ENCODE assay signal across 32 cellular contexts in the genomic region with DNA sequence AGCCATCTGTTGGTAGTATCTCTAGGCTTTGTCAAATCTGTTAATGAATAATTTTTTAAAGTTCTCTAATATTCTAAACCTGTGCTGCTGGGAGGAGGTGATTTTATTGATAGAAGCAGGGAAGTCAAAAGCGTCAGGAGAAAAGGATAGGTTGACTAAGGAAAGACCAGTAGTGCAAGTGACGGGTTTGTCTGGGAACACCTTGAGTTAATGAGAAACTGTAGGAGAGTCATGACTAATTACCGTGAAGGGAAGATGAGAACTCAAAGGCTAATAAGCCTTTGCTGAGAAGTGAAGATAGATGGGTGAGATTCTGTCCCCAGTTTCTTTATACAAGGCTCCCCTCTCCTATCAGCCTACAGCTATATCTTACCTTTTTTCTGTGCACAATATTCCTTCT. TPM values are rescaled to one million over a fixed set of nuclear protein-coding genes. Genes with fewer than 3 reads are reported as not detected.
"Had no signal": no experiment of that assay in that cellular context is flagged by ENCODE, and none has a peak within 500 bp of the region (broad histone marks: within the 10 kb centered on the region; RNA-seq: fewer than 3 reads in every experiment).

No MANE protein-coding gene starts in this region.

- H3K4me3 Mint-ChIP-seq: activated B cell treated with CpG ODN at 0.5 μM for 24 hours; activated CD4-positive, alpha-beta T cell treated with anti-CD3 and anti-CD28 coated beads, Interleukin-2, amount 10 ng/mL, durations not matched to agents 24 days and 14 days; activated CD8-positive, alpha-beta memory T cell treated with anti-CD3 and anti-CD28 coated beads, Interleukin-2, amount 10 ng/mL, durations not matched to agents 7 days and 5 days; activated naive CD4-positive, alpha-beta T cell treated with anti-CD3 and anti-CD28 coated beads, Interleukin-2, amount 50 U/mL, for 24 hours; activated T-cell treated with anti-CD3 and anti-CD28 coated beads, Interleukin-2, amount 50 U/mL, for 24 hours; activated T-helper 1 cell treated with anti-CD3 and anti-CD28 coated beads, Interleukin-12 subunit alpha, Interleukin-12 subunit beta, Interleukin-2, Interleukin-4 antibody, amounts not matched to agents 30 ng/mL and 10 ng/mL and 1 ng/mL, durations not matched to agents 14 hours and 24 hours and 36 hours; T-cell had no signal

- H3K4me1 Mint-ChIP-seq: activated CD4-positive, alpha-beta T cell treated with anti-CD3 and anti-CD28 coated beads, Interleukin-2, amount 10 ng/mL, durations not matched to agents 24 days and 14 days; activated naive CD4-positive, alpha-beta T cell treated with anti-CD3 and anti-CD28 coated beads, Interleukin-2, amount 50 U/mL, for 24 hours had no signal

- H3K27me3 ChIP-seq: ascending aorta, body of pancreas had no signal

- H3K27ac ChIP-seq: ascending aorta, body of pancreas, SK-N-MC had no signal

- H3K9me3 Mint-ChIP-seq: activated naive CD4-positive, alpha-beta T cell treated with anti-CD3 and anti-CD28 coated beads, Interleukin-2, amount 50 U/mL, for 24 hours; activated T-cell treated with anti-CD3 and anti-CD28 coated beads, Interleukin-2, amount 50 U/mL, for 24 hours; activated T-helper 1 cell treated with anti-CD3 and anti-CD28 coated beads, Interleukin-12 subunit alpha, Interleukin-12 subunit beta, Interleukin-2, Interleukin-4 antibody, amounts not matched to agents 30 ng/mL and 10 ng/mL and 1 ng/mL, durations not matched to agents 14 hours and 24 hours and 36 hours had no signal

- FAIRE-seq: bronchial epithelial cell, TTC549 had no signal

- H3K36me3 Mint-ChIP-seq: activated CD8-positive, alpha-beta memory T cell treated with anti-CD3 and anti-CD28 coated beads, Interleukin-2, amount 10 ng/mL, durations not matched to agents 7 days and 5 days; activated naive CD4-positive, alpha-beta T cell treated with anti-CD3 and anti-CD28 coated beads, Interleukin-2, amount 50 U/mL, for 24 hours; T-cell had no signal

- DNase-seq: activated B cell treated with CpG ODN at 0.5 μM for 24 hours; activated CD4-positive, alpha-beta T cell treated with anti-CD3 and anti-CD28 coated beads for 1 hour; activated CD4-positive, alpha-beta T cell treated with anti-CD3 and anti-CD28 coated beads, Interleukin-2, amount 10 ng/mL, durations not matched to agents 24 days and 14 days; activated CD4-positive, alpha-beta T cell treated with anti-CD3 and anti-CD28 coated beads, Interleukin-2, amount 50 U/mL, for 48 hours; activated CD8-positive, alpha-beta memory T cell treated with anti-CD3 and anti-CD28 coated beads, Interleukin-2, amount 10 ng/mL, durations not matched to agents 7 days and 5 days; activated effector memory CD4-positive, alpha-beta T cell treated with Interleukin-2 at 50 U/mL for 16 hours; activated naive CD4-positive, alpha-beta T cell; activated T-cell treated with anti-CD3 and anti-CD28 coated beads, Interleukin-2, amount 50 U/mL, for 24 hours; body of pancreas; KG1; NCI-H1048; NCI-H146; NCI-H187 treated with DMSO at 0.1 percent for 48 hours; NCI-H2081 treated with DMSO at 0.1 percent for 48 hours; NCI-H2171; NCI-H2227 treated with DMSO at 0.1 percent for 48 hours; NCI-H446 treated with DMSO at 0.1 percent for 48 hours; NCI-H524 treated with DMSO at 0.1 percent for 48 hours; NCI-H748 treated with DMSO at 0.1 percent for 48 hours; RPMI8226; T-cell; T-helper 2 cell; T1000 had no signal

- H3K27ac Mint-ChIP-seq: activated B cell treated with CpG ODN at 0.5 μM for 24 hours; activated CD4-positive, alpha-beta T cell treated with anti-CD3 and anti-CD28 coated beads, Interleukin-2, amount 10 ng/mL, durations not matched to agents 24 days and 14 days; activated CD8-positive, alpha-beta memory T cell treated with anti-CD3 and anti-CD28 coated beads, Interleukin-2, amount 10 ng/mL, durations not matched to agents 7 days and 5 days; activated naive CD4-positive, alpha-beta T cell treated with anti-CD3 and anti-CD28 coated beads, Interleukin-2, amount 50 U/mL, for 24 hours; activated T-cell treated with anti-CD3 and anti-CD28 coated beads, Interleukin-2, amount 50 U/mL, for 24 hours; activated T-helper 1 cell treated with anti-CD3 and anti-CD28 coated beads, Interleukin-12 subunit alpha, Interleukin-12 subunit beta, Interleukin-2, Interleukin-4 antibody, amounts not matched to agents 30 ng/mL and 10 ng/mL and 1 ng/mL, durations not matched to agents 14 hours and 24 hours and 36 hours; T-cell had no signal

- H3K4me3 ChIP-seq: ascending aorta, body of pancreas, SK-N-MC had no signal

- H3K9me3 ChIP-seq: ascending aorta, body of pancreas had no signal

- H3K27me3 Mint-ChIP-seq: activated B cell treated with CpG ODN at 0.5 μM for 24 hours had no signal

- H3K36me3 ChIP-seq: ascending aorta had no signal

- ATAC-seq: activated CD8-positive, alpha-beta memory T cell treated with anti-CD3 and anti-CD28 coated beads, Interleukin-2, amount 10 ng/mL, durations not matched to agents 7 days and 5 days; body of pancreas; Panc1; Right ventricle myocardium inferior; T-cell had no signal

RNA-seq across cellular contexts. Expression of gene PDK4, which starts 5.0 kb away (rescaled TPM):
- total RNA-seq: activated CD4-positive, alpha-beta T cell treated with anti-CD3 and anti-CD28 coated beads, Interleukin-2, amount 10 ng/mL, durations not matched to agents 24 days and 14 days; activated CD8-positive, alpha-beta memory T cell treated with anti-CD3 and anti-CD28 coated beads, Interleukin-2, amount 10 ng/mL, durations not matched to agents 7 days and 5 days; activated T-helper 1 cell treated with anti-CD3 and anti-CD28 coated beads, Interleukin-12 subunit alpha, Interleukin-12 subunit beta, Interleukin-2, Interleukin-4 antibody, amounts not matched to agents 30 ng/mL and 10 ng/mL and 1 ng/mL, durations not matched to agents 14 hours and 24 hours and 36 hours; OCI-LY7 had no signal
